8 cellular contexts compared by ENCODE assay signal in genomic region chr11:110431212-110432073, GRCh38. TPM values are rescaled to one million over a fixed set of nuclear protein-coding genes. Genes with fewer than 3 reads are reported as not detected.
DNase-seq lines count a peak whose midpoint lies in the region; ATAC-seq, FAIRE-seq and TF ChIP-seq lines count a peak whose summit lies in the region.

No MANE protein-coding gene starts in this region.

- TF ChIP-seq CTCF in GM12875 (IDR thresholded peaks at IDR 0.05; ENCODE audit: borderline replicate concordance, insufficient read depth, low read depth, low read length) (no peak), Loucy (conservative IDR thresholded peaks at IDR 0.05; ENCODE audit: low read length) (no peak), GM12878 (IDR thresholded peaks at IDR 0.05 in 2 of 3, conservative IDR thresholded peaks at IDR 0.05 in 1 of 3; ENCODE audit: control insufficient read depth in 2 of 3, extremely low read depth in 1 of 3, insufficient read depth in 1 of 3, low read depth in 3 of 3, low read length in 3 of 3) (no peak)

- intact Hi-C loops in GM12878 (cut with micrococcal nuclease; ENCODE audit: unreplicated experiment), result loop anchor here (10.0 kb wide), 3 partner anchors 137 to 993 kb away; partner anchors contain the start of genes RDX and ZC3H12C

- CTCF ChIA-PET in GM12878 (lab: Yijun Ruan, JAX), result interaction anchor here (0.9 to 8.8 kb wide), 14 partner anchors 13 to 798 kb away, joined by 3 to 178 read pairs (median 5); no protein-coding TSS in a partner anchor

- peak overlapping the region; percentile 84 for H3K4me2 ChIP-seq in Loucy (ENCODE audit: low read depth, low read length, poor library complexity, severe bottlenecking)
- H3K4me2 ChIP-seq in GM12878 (ENCODE audit: control insufficient read depth, insufficient read depth), result peak overlapping the region; percentile 96

- SMC1A ChIA-PET in GM12878 (lab: Charles Lee; ENCODE audit: uncharacterized antibody, unreplicated experiment), result interaction anchor here (0.6 to 7.2 kb wide), 13 partner anchors 10 to 396 kb away, joined by 3 to 113 read pairs (median 5); no protein-coding TSS in a partner anchor

- TF ChIP-seq EP300 in GM12878 (IDR thresholded peaks at IDR 0.05; ENCODE audit: borderline replicate concordance in 1 of 2, control insufficient read depth in 1 of 2, low read depth in 2 of 2, low read length in 2 of 2), result no peak

- POLR2A ChIA-PET in GM12878 (lab: Charles Lee), result interaction anchor here (0.6 to 1.0 kb wide), 2 partner anchors 58 to 230 kb away, joined by 3 to 4 read pairs; no protein-coding TSS in a partner anchor

- BruUV-seq in GM12878 (replicated peaks; lab: Mats Ljungman, UMichigan), result no TSS peak

- H2AFZ ChIP-seq in Loucy (ENCODE audit: low read length) (no peak overlapping the region), GM12878 (ENCODE audit: control insufficient read depth, low read depth, low read length) (peak overlapping the region; percentile 0)

- ATAC-seq in GM12878, result peak; percentile 34
- no peak for ATAC-seq in GM19452 (IDR thresholded peaks at IDR 0.05; ENCODE audit: unreplicated experiment)
- ATAC-seq in HG02678 (IDR thresholded peaks at IDR 0.05; ENCODE audit: unreplicated experiment), result no peak
- ATAC-seq in HG03521 (IDR thresholded peaks at IDR 0.05; ENCODE audit: unreplicated experiment), result no peak

- no peaks in the 10 kb centered on the region for H3K9me2 ChIP-seq in Loucy (replicated peaks; ENCODE audit: low read depth, low read length)

- DNase-seq in GM12878 (ENCODE audit: low read depth, low spot score) (no peak), midbrain (lab: John Stamatoyannopoulos, UW) (peak; percentile 14), urothelium cell line (ENCODE audit: low spot score) (no peak)

- no peak for TF ChIP-seq POLR2A in GM12878 (IDR thresholded peaks at IDR 0.05; ENCODE audit: low read depth, low read length)

- H3K27me3 ChIP-seq in Loucy (ENCODE audit: insufficient read depth, low read length, poor library complexity, severe bottlenecking) (no peaks in the 10 kb centered on the region), GM12878 (replicated peaks in 1 of 2; ENCODE audit: control insufficient read depth in 2 of 2, insufficient read depth in 2 of 2, low read length in 1 of 2) (no peaks in the 10 kb centered on the region)

- RAD21 ChIA-PET in GM12878 (lab: Charles Lee; ENCODE audit: unreplicated experiment), result interaction anchor here (0.8 to 3.5 kb wide), 10 partner anchors 54 to 485 kb away, joined by 3 to 42 read pairs (median 4); no protein-coding TSS in a partner anchor

- no peaks in the 10 kb centered on the region for H3F3A ChIP-seq in Loucy (ENCODE audit: low read depth)

- H3K27ac ChIP-seq in GM12878 (ENCODE audit: control insufficient read depth, insufficient read depth), result no peak overlapping the region

- H3K4me1 ChIP-seq in Loucy (ENCODE audit: insufficient read depth, low read length, poor library complexity, severe bottlenecking) (peaks cover 30% of the 10 kb centered on the region), GM12878 (ENCODE audit: control insufficient read depth, insufficient read depth, low read length) (peaks cover 21% of the 10 kb centered on the region)

- H3K79me2 ChIP-seq in Loucy (ENCODE audit: insufficient read depth, low read length) (peaks cover 58% of the 10 kb centered on the region), GM12878 (ENCODE audit: control insufficient read depth, insufficient read depth, low read length) (peaks cover 32% of the 10 kb centered on the region)

- H3K4me3 ChIP-seq in GM12875 (ENCODE audit: low read depth, low read length) (peak overlapping the region; percentile 11), Loucy (ENCODE audit: low read length, poor library complexity, severe bottlenecking) (peak overlapping the region; percentile 85), GM12878 (peak overlapping the region; percentile 67)

- peak overlapping the region; percentile 85 for H3K9ac ChIP-seq in Loucy (ENCODE audit: low read depth, low read length, poor library complexity, severe bottlenecking)
- H3K9ac ChIP-seq in GM12878 (ENCODE audit: control insufficient read depth, insufficient read depth, low read length), result peak overlapping the region; percentile 84

- FAIRE-seq in GM12878 (lab: Jason Lieb, UNC) (no peak), urothelium cell line (lab: Jason Lieb, UNC) (no peak)

- H4K20me1 ChIP-seq in Loucy (ENCODE audit: insufficient read depth, low read length, poor library complexity, severe bottlenecking) (peaks cover 29% of the 10 kb centered on the region), GM12878 (ENCODE audit: control insufficient read depth, insufficient read depth) (peaks cover 3% of the 10 kb centered on the region)

- H3K36me3 ChIP-seq in Loucy (ENCODE audit: insufficient read depth, low read length), result no peaks in the 10 kb centered on the region
- no peaks in the 10 kb centered on the region for H3K36me3 ChIP-seq in GM12878 (ENCODE audit: control insufficient read depth in 2 of 2, insufficient read depth in 2 of 2, low read length in 1 of 2)

- WGBS in GM12878 (ENCODE audit: insufficient coverage, insufficient replicate concordance, low lambda C conversion rate, missing lambda C conversion rate), result 31% methylated on average over 10 of the region's 10 CpGs

- TF ChIP-seq RAD21 in GM12878 (IDR thresholded peaks at IDR 0.05; ENCODE audit: insufficient read depth, low read depth, low read length), result no peak

- in situ Hi-C loops in GM12878 (cut with MboI), result loop anchor here (5.0 kb wide), 1 partner anchor 229 kb away; no protein-coding TSS in a partner anchor

- no peaks in the 10 kb centered on the region for H3K9me3 ChIP-seq in Loucy (ENCODE audit: insufficient read depth, low read depth, low read length)
- no peaks in the 10 kb centered on the region for H3K9me3 ChIP-seq in GM12878 (replicated peaks; ENCODE audit: control insufficient read depth, insufficient read depth, low read length)

TF ChIP-seq in GM12878, 131 proteins besides CTCF, POLR2A, EP300 and RAD21:
- TF ChIP-seq CBX5 (IDR thresholded peaks at IDR 0.05; ENCODE audit: low read depth) (no peak), HDGF (IDR thresholded peaks at IDR 0.05) (no peak), RUNX3 (IDR thresholded peaks at IDR 0.05; ENCODE audit: low read length) (peak; percentile 23; the same call in 1 of the 2 replicates), EGR1 (IDR thresholded peaks at IDR 0.05; ENCODE audit: borderline replicate concordance in 1 of 2, low read depth in 2 of 2, low read length in 2 of 2) (no peak), RB1 (IDR thresholded peaks at IDR 0.05; ENCODE audit: borderline replicate concordance) (no peak), CHD1 (IDR thresholded peaks at IDR 0.05; ENCODE audit: low read depth, low read length) (no peak), IKZF2 (IDR thresholded peaks at IDR 0.05) (peak in 1 of 2 experiments; percentile 13; a peak in 2 of 4 replicates), ZNF274 (IDR thresholded peaks at IDR 0.05; ENCODE audit: insufficient read depth, insufficient read length) (no peak), RBBP5 (conservative IDR thresholded peaks at IDR 0.05) (no peak)
TF ChIP-seq in GM12878: peak in this region for 2.

RNA-seq across cellular contexts. Expression of gene FDX1, which starts 1.7 kb away (rescaled TPM):
- 3.5 and 3.7 TPM in 2 replicates for total RNA-seq in GM12878 (2013; cell fraction: nucleolus; rRNA removed)
- total RNA-seq in GM12878 (2014; rRNA removed) (5.7 and 6.6 TPM in 2 replicates), GM12878 (2014; rRNA removed; fragmentation: Illumina TruSeq; extraction: Trizol) (6.1 and 6.3 TPM in 2 replicates), GM12878 (2021) (8.1 and 9.4 TPM in 2 replicates)
- polyA plus RNA-seq in GM12878 (2011; ENCODE audit: low read depth), result 2.8 TPM
- polyA plus RNA-seq in GM12878 (2011; rRNA removed) (9.9 and 12.1 TPM in 2 replicates), GM12878 (2014; fragmentation: Illumina TruSeq; extraction: Trizol) (5.0 and 5.4 TPM in 2 replicates), GM12878 (2014; fragmentation: Nextera tagmentation; extraction: Ambion mirVana) (1 to 10 TPM; 3.9 to 9.6 TPM), GM12878 (2014; rRNA removed) (5.7 and 6.9 TPM in 2 replicates), GM12878 (2016; fragmentation: Nextera tagmentation; extraction: Ambion mirVana) (10 to 100 TPM; 19.3 to 20.3 TPM)
- 3.3 and 3.6 TPM in 2 replicates for polyA plus RNA-seq in GM12878 (2011; cell fraction: cytosol; rRNA removed)
- polyA plus RNA-seq in GM12878 (2011; cell fraction: nucleus; rRNA removed), result 2.3 and 3.3 TPM in 2 replicates
- 5.3 and 6.1 TPM in 2 replicates for polyA plus RNA-seq in GM12878 (2012)
- 2.5 and 4.2 TPM in 2 replicates for polyA minus RNA-seq in GM12878 (2011; rRNA and poly(A)+ RNA removed)
- polyA minus RNA-seq in GM12878 (2011; cell fraction: cytosol; rRNA and poly(A)+ RNA removed), result 1.5 and 2.4 TPM in 2 replicates
- 0.73 and 2.5 TPM in 2 replicates for polyA minus RNA-seq in GM12878 (2011; cell fraction: nucleus; rRNA and poly(A)+ RNA removed)

Comparison
In these comparisons a context has a peak if more than half of its experiments do, and no peak if none do; other contexts are left out.
1. H3K4me3 ChIP-seq: peak in every context shown above with its lines; median percentile 85 in Loucy; 67 in GM12878; 11 in GM12875.